In the genomic region with DNA sequence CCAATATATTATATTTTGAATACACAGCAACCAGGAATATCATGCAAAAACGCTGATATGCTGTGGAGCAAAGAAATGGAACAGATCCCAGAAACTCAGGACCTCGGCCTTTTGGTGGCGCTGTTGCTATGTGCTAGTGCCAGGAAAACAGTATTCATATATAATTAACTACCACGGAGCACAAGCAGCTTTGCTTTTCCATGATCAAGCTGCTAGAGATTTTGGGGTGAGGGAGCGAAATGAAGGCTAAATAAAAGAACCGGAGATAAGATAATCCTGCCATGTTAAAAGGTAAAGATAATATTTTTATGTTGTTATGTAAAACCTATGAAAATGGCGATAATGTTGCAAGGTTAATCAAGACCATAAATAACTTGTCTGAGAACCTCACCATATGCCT, we compare ENCODE assay signal across 8 cellular contexts.
DNase-seq lines count a peak whose midpoint lies in the region; ATAC-seq and TF ChIP-seq lines count a peak whose summit lies in the region.

No MANE protein-coding gene starts in this region.

- no peak overlapping the region for H4K8ac ChIP-seq in mesenchymal stem cell (ENCODE audit: low read length)

- no peak overlapping the region for H2BK120ac ChIP-seq in mesenchymal stem cell (ENCODE audit: low read depth, low read length)

- H3K9me3 ChIP-seq in Panc1 (ENCODE audit: control insufficient read depth, insufficient read depth, low read depth, low read length) (no peaks in the 10 kb centered on the region), mesenchymal stem cell (ENCODE audit: control insufficient read depth, low read length) (no peaks in the 10 kb centered on the region)

- no peak overlapping the region for H3K4me2 ChIP-seq in mesenchymal stem cell (ENCODE audit: low read length, poor library complexity, severe bottlenecking)

- no peak overlapping the region for H3K27ac ChIP-seq in Panc1 (ENCODE audit: low read length)
- no peak overlapping the region for H3K27ac ChIP-seq in mesenchymal stem cell (ENCODE audit: low read length, poor library complexity, severe bottlenecking)

- H2BK15ac ChIP-seq in mesenchymal stem cell (ENCODE audit: low read depth, poor library complexity, severe bottlenecking): no peak overlapping the region

- peaks cover 7% of the 10 kb centered on the region for H3K27me3 Mint-ChIP-seq in activated T-helper 1 cell treated with anti-CD3 and anti-CD28 coated beads, Interleukin-12 subunit alpha, Interleukin-12 subunit beta, Interleukin-2, Interleukin-4 antibody, amounts not matched to agents 30 ng/mL and 10 ng/mL and 1 ng/mL, durations not matched to agents 14 hours and 24 hours and 36 hours (ENCODE audit: insufficient read depth)

- no peaks in the 10 kb centered on the region for H3K36me3 Mint-ChIP-seq in activated T-helper 1 cell treated with anti-CD3 and anti-CD28 coated beads, Interleukin-12 subunit alpha, Interleukin-12 subunit beta, Interleukin-2, Interleukin-4 antibody, amounts not matched to agents 30 ng/mL and 10 ng/mL and 1 ng/mL, durations not matched to agents 14 hours and 24 hours and 36 hours (ENCODE audit: low read depth)

- CTCF ChIA-PET in Panc1 (lab: Charles Lee): interaction anchor here (0.6 to 0.7 kb wide), 2 partner anchors 285 to 955 kb away, joined by 4 to 5 read pairs; no protein-coding TSS in a partner anchor

- H2BK12ac ChIP-seq in mesenchymal stem cell (ENCODE audit: low read length in 2 of 2): no peak overlapping the region

- BruUV-seq in Panc1 (replicated peaks; lab: Mats Ljungman, UMichigan): no TSS peak

- in situ Hi-C loops in Panc1 (cut with HindIII; ENCODE audit: low pct_unique_long_range_greater_than_20kb, low sequenced_read_pairs): no loop called here

- 55% methylated on average over 6 of the region's 7 CpGs for WGBS in mesenchymal stem cell

- H3K4me3 Mint-ChIP-seq in activated T-helper 1 cell treated with anti-CD3 and anti-CD28 coated beads, Interleukin-12 subunit alpha, Interleukin-12 subunit beta, Interleukin-2, Interleukin-4 antibody, amounts not matched to agents 30 ng/mL and 10 ng/mL and 1 ng/mL, durations not matched to agents 14 hours and 24 hours and 36 hours: no peak overlapping the region

- no peaks in the 10 kb centered on the region for H3K9me3 Mint-ChIP-seq in activated T-helper 1 cell treated with anti-CD3 and anti-CD28 coated beads, Interleukin-12 subunit alpha, Interleukin-12 subunit beta, Interleukin-2, Interleukin-4 antibody, amounts not matched to agents 30 ng/mL and 10 ng/mL and 1 ng/mL, durations not matched to agents 14 hours and 24 hours and 36 hours

- ATAC-seq in Panc1 (no peak), HG03108 (IDR thresholded peaks at IDR 0.05; ENCODE audit: unreplicated experiment) (no peak)

- no peaks in the 10 kb centered on the region for H3K27me3 ChIP-seq in Panc1 (ENCODE audit: control insufficient read depth, insufficient read depth, low read length)
- H3K27me3 ChIP-seq in mesenchymal stem cell (ENCODE audit: control insufficient read depth in 1 of 2, insufficient read depth in 1 of 2, low read length in 2 of 2): no peaks in the 10 kb centered on the region

- no peak overlapping the region for H3K14ac ChIP-seq in mesenchymal stem cell (ENCODE audit: low read length in 2 of 2)

- no peak overlapping the region for H3K4ac ChIP-seq in mesenchymal stem cell (ENCODE audit: low read depth in 1 of 2, low read length in 2 of 2)

- H3K23ac ChIP-seq in mesenchymal stem cell (ENCODE audit: low read length in 2 of 2): no peak overlapping the region

- H2AK5ac ChIP-seq in mesenchymal stem cell (ENCODE audit: low read length, severe bottlenecking): no peak overlapping the region

- no peak overlapping the region for H4K91ac ChIP-seq in mesenchymal stem cell (ENCODE audit: low read length)

- H3K18ac ChIP-seq in mesenchymal stem cell (ENCODE audit: low read depth in 1 of 2, low read length in 2 of 2): no peak overlapping the region

- POLR2A ChIA-PET in Panc1 (lab: Charles Lee): no interaction called here

- H3K4me1 Mint-ChIP-seq in activated T-helper 1 cell treated with anti-CD3 and anti-CD28 coated beads, Interleukin-12 subunit alpha, Interleukin-12 subunit beta, Interleukin-2, Interleukin-4 antibody, amounts not matched to agents 30 ng/mL and 10 ng/mL and 1 ng/mL, durations not matched to agents 14 hours and 24 hours and 36 hours (ENCODE audit: low read depth): no peaks in the 10 kb centered on the region

- intact Hi-C loops in Panc1 (cut with micrococcal nuclease; ENCODE audit: unreplicated experiment): no loop called here
- intact Hi-C loops in activated T-helper 1 cell treated with anti-CD3 and anti-CD28 coated beads, Interleukin-12 subunit alpha, Interleukin-12 subunit beta, Interleukin-2, Interleukin-4 antibody, amounts not matched to agents 30 ng/mL and 10 ng/mL and 1 ng/mL, durations not matched to agents 14 hours and 24 hours and 36 hours (cut with micrococcal nuclease): loop anchor here (1.0 kb wide), 1 partner anchor 229 kb away; no protein-coding TSS in a partner anchor

- no peak overlapping the region for H2BK5ac ChIP-seq in mesenchymal stem cell (ENCODE audit: low read depth, low read length, poor library complexity, severe bottlenecking)

- DNase-seq in DMS114 treated with DMSO at 0.1 percent for 48 hours (lab: John Stamatoyannopoulos, UW; ENCODE audit: unreplicated experiment) (peak; percentile 11), HK-2 (ENCODE audit: unreplicated experiment) (peak; percentile 52), Panc1 (ENCODE audit: low read depth, low spot score) (no peak), dermis microvascular lymphatic vessel endothelial cell (ENCODE audit: low read depth in 2 of 2) (peak; percentile 43 to 75), mesenchymal stem cell (peak; percentile 36), NK-92 (lab: John Stamatoyannopoulos, UW; ENCODE audit: unreplicated experiment) (no peak)
- no peak for DNase-seq in activated T-helper 1 cell treated with anti-CD3 and anti-CD28 coated beads, Interleukin-12 subunit alpha, Interleukin-12 subunit beta, Interleukin-2, Interleukin-4 antibody, amounts not matched to agents 30 ng/mL and 10 ng/mL and 1 ng/mL, durations not matched to agents 14 hours and 24 hours and 36 hours (ENCODE audit: low spot score)

- H3K36me3 ChIP-seq in Panc1 (ENCODE audit: control insufficient read depth, insufficient read depth, low read length): no peaks in the 10 kb centered on the region
- H3K36me3 ChIP-seq in mesenchymal stem cell (ENCODE audit: control insufficient read depth in 1 of 2, insufficient read depth in 2 of 2, low read depth in 1 of 2, low read length in 2 of 2): no peaks in the 10 kb centered on the region

- H2AFZ ChIP-seq in mesenchymal stem cell (ENCODE audit: low read depth, low read length): no peak overlapping the region

- H3K79me1 ChIP-seq in mesenchymal stem cell (replicated peaks; ENCODE audit: low read length, poor library complexity, severe bottlenecking): no peaks in the 10 kb centered on the region

- TF ChIP-seq CTCF in Panc1 (IDR thresholded peaks at IDR 0.05): peak; percentile 68

- no peak overlapping the region for H3K4me3 ChIP-seq in Panc1 (ENCODE audit: low read depth in 2 of 2, low read length in 2 of 2)
- H3K4me3 ChIP-seq in mesenchymal stem cell (ENCODE audit: insufficient read depth in 1 of 2, low read depth in 1 of 2, low read length in 2 of 2): peak overlapping the region in 1 of 2 experiments; percentile 4

- H3K9ac ChIP-seq in mesenchymal stem cell (ENCODE audit: low read length): peak overlapping the region; percentile 65

- H3K4me1 ChIP-seq in Panc1 (ENCODE audit: control insufficient read depth, insufficient read depth, low read length): no peaks in the 10 kb centered on the region
- no peaks in the 10 kb centered on the region for H3K4me1 ChIP-seq in mesenchymal stem cell (ENCODE audit: control insufficient read depth, insufficient read depth, low read depth, low read length)

- no peak overlapping the region for H3K27ac Mint-ChIP-seq in activated T-helper 1 cell treated with anti-CD3 and anti-CD28 coated beads, Interleukin-12 subunit alpha, Interleukin-12 subunit beta, Interleukin-2, Interleukin-4 antibody, amounts not matched to agents 30 ng/mL and 10 ng/mL and 1 ng/mL, durations not matched to agents 14 hours and 24 hours and 36 hours

Comparison
In these comparisons a context has a peak if more than half of its experiments do, and no peak if none do; other contexts are left out.
1. DNase-seq: peak in DMS114 treated with DMSO at 0.1 percent for 48 hours (single experiment), HK-2 (single experiment), dermis microvascular lymphatic vessel endothelial cell (2 of 2) and mesenchymal stem cell (single experiment); none in Panc1 (single experiment), NK-92 (single experiment) and activated T-helper 1 cell treated with anti-CD3 and anti-CD28 coated beads, Interleukin-12 subunit alpha, Interleukin-12 subunit beta, Interleukin-2, Interleukin-4 antibody, amounts not matched to agents 30 ng/mL and 10 ng/mL and 1 ng/mL, durations not matched to agents 14 hours and 24 hours and 36 hours (single experiment).